ENCODE assay signal across 22 cellular contexts in genomic region chr13:46672338-46673090, GRCh38.
"Had no signal": no experiment of that assay in that cellular context is flagged by ENCODE, and none has a peak within 500 bp of the region (broad histone marks: within the 10 kb centered on the region; RNA-seq: fewer than 3 reads in every experiment).

No MANE protein-coding gene starts in this region.

- ATAC-seq: activated CD4-positive, CD25-positive, alpha-beta regulatory T cell treated with anti-CD3 and anti-CD28 coated beads, Interleukin-2, amount 50 U/mL, for 24 hours; lower lobe of right lung; naive thymus-derived CD4-positive, alpha-beta T cell; stimulated activated naive B cell treated with anti-CD40 and anti-IgM and Interleukin-4, amounts not matched to agents 10 μg/mL and 1 μg/mL and 100 μg/mL, for 72 hours; T-cell had no signal

- H3K27ac ChIP-seq: brain microvascular endothelial cell, epithelial cell of prostate, lower lobe of right lung, neutrophil, parathyroid adenoma, skin epidermis, tibial nerve had no signal

- H3K4me3 ChIP-seq: lower lobe of right lung, skin epidermis, tibial nerve had no signal

- H3K9ac ChIP-seq: parathyroid adenoma, SK-N-SH had no signal

- FAIRE-seq: frontal cortex, keratinocyte had no signal

- DNase-seq: activated CD4-positive, alpha-beta T cell treated with anti-CD3 and anti-CD28 coated beads, Interleukin-2, amount 50 U/mL, for 1 hour; activated CD8-positive, alpha-beta memory T cell treated with anti-CD3 and anti-CD28 coated beads for 24 hours; activated gamma-delta T cell treated with Interleukin-2 at 50 U/mL for 16 hours; brain microvascular endothelial cell; lower lobe of right lung; midbrain; naive thymus-derived CD4-positive, alpha-beta T cell; retina; SK-N-SH; stimulated activated CD4-positive, alpha-beta T cell treated with anti-CD3 and anti-CD28 coated beads, Interleukin-15, amount 100 ng/mL, for 24 hours; stimulated activated CD4-positive, alpha-beta T cell treated with anti-CD3 and anti-CD28 coated beads, Interleukin-4, amount 100 ng/mL, for 1 hour; stimulated activated naive B cell treated with anti-CD40 and anti-IgM and Interleukin-4, amounts not matched to agents 10 μg/mL and 1 μg/mL and 100 μg/mL, for 72 hours; T-cell; T-helper 9 cell had no signal

- H3K36me3 ChIP-seq: brain microvascular endothelial cell, neutrophil had no signal

- H3K4me1 ChIP-seq: parathyroid adenoma had no signal

- H3K9me3 ChIP-seq: lower lobe of right lung, neutrophil, SK-N-SH, tibial nerve had no signal
